In the genomic region with DNA sequence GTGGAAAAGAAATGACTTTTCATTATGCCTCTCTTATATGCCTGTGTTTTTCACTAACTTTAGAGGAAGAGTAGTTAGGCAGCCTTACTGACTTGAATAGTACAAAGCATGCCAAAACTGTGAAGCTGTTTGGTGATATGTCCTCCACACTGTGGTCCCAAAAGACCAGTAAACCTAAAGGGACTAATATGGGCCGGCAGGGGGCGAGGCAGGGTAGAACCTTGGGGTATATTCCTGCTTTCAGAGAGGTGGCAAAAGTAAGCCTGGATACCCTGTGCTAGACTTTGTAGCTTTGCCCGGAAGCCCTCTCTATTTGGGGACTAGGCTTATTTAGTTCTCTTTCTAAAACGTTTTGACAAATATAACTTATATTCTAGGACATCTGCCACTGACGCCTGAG, we compare ENCODE assay signal across 19 cellular contexts. TPM values are rescaled to one million over a fixed set of nuclear protein-coding genes. Genes with fewer than 3 reads are reported as not detected.
DNase-seq lines count a peak whose midpoint lies in the region; ATAC-seq, FAIRE-seq and TF ChIP-seq lines count a peak whose summit lies in the region.
"Had no signal": no experiment of that assay in that cellular context is flagged by ENCODE, and none has a peak within 500 bp of the region (broad histone marks: within the 10 kb centered on the region; RNA-seq: fewer than 3 reads in every experiment).

No MANE protein-coding gene starts in this region.

- peaks cover 20 to 30% of the 10 kb centered on the region in 2 donors for H3K4me1 Mint-ChIP-seq in stimulated activated naive B cell treated with anti-CD40 and anti-IgM and Interleukin-4, amounts not matched to agents 10 μg/mL and 1 μg/mL and 100 μg/mL, for 72 hours

- no peak for ATAC-seq in GM18873 (IDR thresholded peaks at IDR 0.05; ENCODE audit: low FRiP score, unreplicated experiment)
- ATAC-seq in stimulated activated naive B cell treated with anti-CD40 and anti-IgM and Interleukin-4, amounts not matched to agents 10 μg/mL and 1 μg/mL and 100 μg/mL, for 72 hours (replicated peaks): no peak

- H3K4me3 ChIP-seq in brain microvascular endothelial cell (ENCODE audit: low read depth, low read length): no peak overlapping the region
- H3K4me3 ChIP-seq: sigmoid colon, SJCRH30 had no signal

- peaks cover 4 to 5% of the 10 kb centered on the region in 2 donors for H3K9me3 Mint-ChIP-seq in stimulated activated naive B cell treated with anti-CD40 and anti-IgM and Interleukin-4, amounts not matched to agents 10 μg/mL and 1 μg/mL and 100 μg/mL, for 72 hours
- H3K9me3 Mint-ChIP-seq: central memory CD8-positive, alpha-beta T cell had no signal

- TF ChIP-seq CTCF in brain microvascular endothelial cell (IDR thresholded peaks at IDR 0.05; ENCODE audit: low read depth, low read length, missing control alignments) (peak; percentile 46), GM20000 (IDR thresholded peaks at IDR 0.05; ENCODE audit: extremely low read depth, missing control alignments) (no peak)

- POLR2A ChIA-PET in HEK293T (lab: Yijun Ruan, JAX): interaction anchor here (1.5 to 1.6 kb wide), 2 partner anchors 9 to 48 kb away, joined by 3 read pairs; partner anchors contain the start of gene MOSMO

- no peak overlapping the region for H3K4me3 Mint-ChIP-seq in stimulated activated naive B cell treated with anti-CD40 and anti-IgM and Interleukin-4, amounts not matched to agents 10 μg/mL and 1 μg/mL and 100 μg/mL, for 72 hours
- H3K4me3 Mint-ChIP-seq: activated CD4-positive, alpha-beta T cell treated with anti-CD3 and anti-CD28 coated beads, Interleukin-2, amount 10 ng/mL, durations not matched to agents 7 days and 5 days; central memory CD8-positive, alpha-beta T cell had no signal

- CTCF ChIA-PET in HEK293T (lab: Yijun Ruan, JAX): interaction anchor here (0.8 to 2.4 kb wide), 7 partner anchors 9 to 133 kb away, joined by 3 to 11 read pairs (median 3); no protein-coding TSS in a partner anchor

- no peak for FAIRE-seq in GM12891 (lab: Jason Lieb, UNC)
- FAIRE-seq: islet of Langerhans had no signal

- no peaks in the 10 kb centered on the region for H3K27me3 Mint-ChIP-seq in stimulated activated naive B cell treated with anti-CD40 and anti-IgM and Interleukin-4, amounts not matched to agents 10 μg/mL and 1 μg/mL and 100 μg/mL, for 72 hours
- H3K27me3 Mint-ChIP-seq: activated CD4-positive, alpha-beta T cell treated with anti-CD3 and anti-CD28 coated beads, Interleukin-2, amount 10 ng/mL, durations not matched to agents 7 days and 5 days; central memory CD8-positive, alpha-beta T cell had no signal

- H3K27ac Mint-ChIP-seq in stimulated activated naive B cell treated with anti-CD40 and anti-IgM and Interleukin-4, amounts not matched to agents 10 μg/mL and 1 μg/mL and 100 μg/mL, for 72 hours: no peak overlapping the region

- DNase-seq in 8988T: peak; percentile 13
- peak; percentile 50 for DNase-seq in HEK293T (ENCODE audit: extremely low spot score)
- no peak for DNase-seq in brain microvascular endothelial cell
- DNase-seq in iPS-NIHi11 (ENCODE audit: low spot score): peak; percentile 49
- no peak for DNase-seq in GM12891 (ENCODE audit: insufficient read length, low spot score)
- no peak for DNase-seq in stimulated activated naive B cell treated with anti-CD40 and anti-IgM and Interleukin-4, amounts not matched to agents 10 μg/mL and 1 μg/mL and 100 μg/mL, for 72 hours
- DNase-seq in GM20000 (ENCODE audit: low spot score): no peak
- DNase-seq: activated CD4-positive, alpha-beta T cell treated with anti-CD3 and anti-CD28 coated beads, Interleukin-2, amount 10 ng/mL, durations not matched to agents 7 days and 5 days; activated T-cell treated with anti-CD3 and anti-CD28 coated beads, Interleukin-2, amount 50 U/mL, for 72 hours; midbrain; NCI-H1436 treated with DMSO at 0.1 percent for 48 hours; NCI-H446; occipital lobe; sigmoid colon; SJCRH30 had no signal

- no peaks in the 10 kb centered on the region for H3K36me3 ChIP-seq in brain microvascular endothelial cell (replicated peaks)
- H3K36me3 ChIP-seq: sigmoid colon had no signal

- no peak overlapping the region for H3K27ac ChIP-seq in brain microvascular endothelial cell
- H3K27ac ChIP-seq: sigmoid colon, SJCRH30 had no signal

- TF ChIP-seq POLR2A in GM12891 (IDR thresholded peaks at IDR 0.05; ENCODE audit: low read depth, low read length): no peak

- no peaks in the 10 kb centered on the region for H3K27me3 ChIP-seq in brain microvascular endothelial cell (replicated peaks)
- H3K27me3 ChIP-seq: sigmoid colon, SJCRH30 had no signal

- in situ Hi-C loops in brain microvascular endothelial cell (cut with HindIII; ENCODE audit: low pct_ligation_motif_present, low sequenced_read_pairs): no loop called here

- H3K36me3 Mint-ChIP-seq in stimulated activated naive B cell treated with anti-CD40 and anti-IgM and Interleukin-4, amounts not matched to agents 10 μg/mL and 1 μg/mL and 100 μg/mL, for 72 hours: peaks cover 9 to 27% of the 10 kb centered on the region in 2 donors

TF ChIP-seq in HEK293T, 16 proteins besides CTCF, POLR2A, EP300 and RAD21:
- no peak for TF ChIP-seq HDGF (IDR thresholded peaks at IDR 0.05; ENCODE audit: borderline replicate concordance)
- TF ChIP-seq L3MBTL2 (conservative IDR thresholded peaks at IDR 0.05): no peak
- TF ChIP-seq ELF4 (IDR thresholded peaks at IDR 0.05): no peak
- no peak for TF ChIP-seq ZNF384 (IDR thresholded peaks at IDR 0.05)
- TF ChIP-seq CTBP1 (IDR thresholded peaks at IDR 0.05; ENCODE audit: borderline replicate concordance): no peak
- TF ChIP-seq LEF1 (IDR thresholded peaks at IDR 0.05; ENCODE audit: borderline replicate concordance): no peak
- no peak for TF ChIP-seq BHLHE40 (IDR thresholded peaks at IDR 0.05; ENCODE audit: borderline replicate concordance)
- TF ChIP-seq TARDBP (IDR thresholded peaks at IDR 0.05): no peak
- no peak for TF ChIP-seq FOXA1 (IDR thresholded peaks at IDR 0.05)
- no peak for TF ChIP-seq PKNOX1 (IDR thresholded peaks at IDR 0.05)
- TF ChIP-seq FOXK2 (IDR thresholded peaks at IDR 0.05): no peak
- TF ChIP-seq NFRKB (IDR thresholded peaks at IDR 0.05): no peak
- no peak for TF ChIP-seq FOXM1 (IDR thresholded peaks at IDR 0.05; ENCODE audit: borderline replicate concordance)
- no peak for TF ChIP-seq SP1 (IDR thresholded peaks at IDR 0.05)
- TF ChIP-seq ARNT (IDR thresholded peaks at IDR 0.05): no peak
- TF ChIP-seq SUZ12 (IDR thresholded peaks at IDR 0.05): no peak

TF ChIP-seq in GM12891, 5 proteins besides CTCF, POLR2A, EP300 and RAD21:
- TF ChIP-seq POLR2AphosphoS5 (IDR thresholded peaks at IDR 0.05; ENCODE audit: low read depth, low read length) (no peak), TAF1 (IDR thresholded peaks at IDR 0.05; ENCODE audit: low read depth, low read length) (no peak), PAX5 (IDR thresholded peaks at IDR 0.05; ENCODE audit: insufficient read depth, low read length, severe bottlenecking) (no peak), POU2F2 (IDR thresholded peaks at IDR 0.05; ENCODE audit: low read depth, low read length) (no peak), SPI1 (IDR thresholded peaks at IDR 0.05; ENCODE audit: low read depth, low read length) (no peak)

RNA-seq across cellular contexts. Expression of gene VWA3A, which starts 36.5 kb away (rescaled TPM):
- polyA plus RNA-seq in GM12891 (2012; ENCODE audit: low read depth, missing spikeins): not detected

RNA-seq across cellular contexts. Expression of gene MOSMO, which starts 48.0 kb away (rescaled TPM):
- 4.7 TPM for polyA plus RNA-seq in GM12891 (2012; ENCODE audit: low read depth, missing spikeins)

RNA-seq across cellular contexts. Expression of gene PDZD9, which starts 55.0 kb away (rescaled TPM):
- polyA plus RNA-seq in GM12891 (2012; ENCODE audit: low read depth, missing spikeins): not detected
- polyA plus RNA-seq: adipose tissue, sigmoid colon had no signal

Comparison
In these comparisons a context has a peak if more than half of its experiments do, and no peak if none do; other contexts are left out.
1. DNase-seq: peak in 8988T (single experiment), HEK293T (single experiment) and iPS-NIHi11 (single experiment); none in brain microvascular endothelial cell (single experiment), GM12891 (single experiment), stimulated activated naive B cell treated with anti-CD40 and anti-IgM and Interleukin-4, amounts not matched to agents 10 μg/mL and 1 μg/mL and 100 μg/mL, for 72 hours (single experiment) and GM20000 (single experiment).